Comparison of ENCODE assay signal across 8 cellular contexts in genomic region chr6:31270788-31271640, GRCh38.
DNase-seq lines count a peak whose midpoint lies in the region; TF ChIP-seq lines count a peak whose summit lies in the region.

No MANE protein-coding gene starts in this region.

- no peak for TF ChIP-seq CTCF in RWPE1 (conservative IDR thresholded peaks at IDR 0.05; ENCODE audit: low read depth)
- TF ChIP-seq CTCF in astrocyte of the spinal cord (IDR thresholded peaks at IDR 0.05; ENCODE audit: low read depth, low read length) = no peak

- in situ Hi-C loops in astrocyte of the spinal cord (cut with HindIII; ENCODE audit: low sequenced_read_pairs) = no loop called here

- H3K9me3 ChIP-seq in iPS-18c (ENCODE audit: control insufficient read depth, insufficient read depth, low read length) = no peaks in the 10 kb centered on the region

- DNase-seq in ELF-1 (ENCODE audit: low read depth, low spot score) = peak; percentile 16
- DNase-seq in HEK293T (ENCODE audit: extremely low spot score) = peak; percentile 30
- DNase-seq in RWPE1 (ENCODE audit: low spot score) = peak; percentile 34
- peak; percentile 19 for DNase-seq in astrocyte of the spinal cord (ENCODE audit: low read depth, low spot score)
- peak; percentile 38 to 73 for DNase-seq in stimulated activated CD4-positive, alpha-beta T cell treated with anti-CD3 and anti-CD28 coated beads, Interleukin-12 subunit alpha, Interleukin-12 subunit beta, amount 100 ng/mL, for 24 hours (ENCODE audit: low read depth in 2 of 2)
- no peak for DNase-seq in D341Med (ENCODE audit: low spot score)
- DNase-seq in DMS 273 (lab: John Stamatoyannopoulos, UW; ENCODE audit: unreplicated experiment) = no peak

- H3K4me3 ChIP-seq in astrocyte of the spinal cord (ENCODE audit: low read depth, low read length) (peak overlapping the region; percentile 59), iPS-18c (ENCODE audit: insufficient read depth, low read depth, low read length) (peak overlapping the region; percentile 60)

- peak overlapping the region; percentile 73 for H3K27ac ChIP-seq in RWPE1

- CTCF ChIA-PET in HEK293T (lab: Yijun Ruan, JAX) = no interaction called here
- CTCF ChIA-PET in RWPE1 (lab: Yijun Ruan, JAX) = no interaction called here

- POLR2A ChIA-PET in HEK293T (lab: Yijun Ruan, JAX) (interaction anchor here (1.0 kb wide), 1 partner anchor 25 kb away, joined by 3 read pairs; no protein-coding TSS in a partner anchor), RWPE1 (lab: Yijun Ruan, JAX; ENCODE audit: low non-redundant PET) (no interaction called here)

TF ChIP-seq in HEK293T, 16 proteins besides CTCF, POLR2A, EP300 and RAD21:
- no peak for TF ChIP-seq PKNOX1 (IDR thresholded peaks at IDR 0.05)
- TF ChIP-seq L3MBTL2 (conservative IDR thresholded peaks at IDR 0.05) = no peak
- no peak for TF ChIP-seq FOXK2 (IDR thresholded peaks at IDR 0.05)
- TF ChIP-seq FOXM1 (IDR thresholded peaks at IDR 0.05; ENCODE audit: borderline replicate concordance) = no peak
- TF ChIP-seq ELF4 (IDR thresholded peaks at IDR 0.05) = no peak
- no peak for TF ChIP-seq ARNT (IDR thresholded peaks at IDR 0.05)
- no peak for TF ChIP-seq BHLHE40 (IDR thresholded peaks at IDR 0.05; ENCODE audit: borderline replicate concordance)
- no peak for TF ChIP-seq ZNF384 (IDR thresholded peaks at IDR 0.05)
- no peak for TF ChIP-seq TARDBP (IDR thresholded peaks at IDR 0.05)
- TF ChIP-seq SP1 (IDR thresholded peaks at IDR 0.05) = no peak
- no peak for TF ChIP-seq CTBP1 (IDR thresholded peaks at IDR 0.05; ENCODE audit: borderline replicate concordance)
- TF ChIP-seq LEF1 (IDR thresholded peaks at IDR 0.05; ENCODE audit: borderline replicate concordance) = no peak
- TF ChIP-seq SUZ12 (IDR thresholded peaks at IDR 0.05) = no peak

Comparison
In these comparisons a context has a peak if more than half of its experiments do, and no peak if none do; other contexts are left out.
1. DNase-seq: peak in ELF-1 (single experiment), HEK293T (single experiment), RWPE1 (single experiment), astrocyte of the spinal cord (single experiment) and stimulated activated CD4-positive, alpha-beta T cell treated with anti-CD3 and anti-CD28 coated beads, Interleukin-12 subunit alpha, Interleukin-12 subunit beta, amount 100 ng/mL, for 24 hours (2 of 2); none in D341Med (single experiment) and DMS 273 (single experiment).